In genomic region chr13:28885191-28885590, GRCh38 we compare ENCODE assay signal across 19 cellular contexts.
"Had no signal": no experiment of that assay in that cellular context is flagged by ENCODE, and none has a peak within 500 bp of the region (broad histone marks: within the 10 kb centered on the region; RNA-seq: fewer than 3 reads in every experiment).

No MANE protein-coding gene starts in this region.

- FAIRE-seq: astrocyte had no signal

- DNase-seq: activated CD4-positive, alpha-beta memory T cell treated with anti-CD3 and anti-CD28 coated beads for 36 hours; activated CD4-positive, alpha-beta T cell treated with anti-CD3 and anti-CD28 coated beads, Interleukin-2, amount 10 ng/mL, durations not matched to agents 7 days and 5 days; activated CD4-positive, CD25-positive, alpha-beta regulatory T cell; activated gamma-delta T cell; activated naive CD4-positive, alpha-beta T cell treated with anti-CD3 and anti-CD28 coated beads for 36 hours; activated T-cell treated with anti-CD3 and anti-CD28 coated beads for 4 hours; activated T-cell treated with anti-CD3 and anti-CD28 coated beads, Interleukin-2, amount 50 U/mL, for 48 hours; amygdala; KBM-7; NCI-H1092; NCI-H1417; NCI-H1930; NCI-H2107; NCI-H524 treated with DMSO at 0.1 percent for 48 hours; NCI-H82; RPMI8226; SW 1271; T-helper 9 cell had no signal
